In genomic region chr22:42856865-42857704, GRCh38 we compare ENCODE assay signal across 8 cellular contexts. TPM values are rescaled to one million over a fixed set of nuclear protein-coding genes. Genes with fewer than 3 reads are reported as not detected.
DNase-seq lines count a peak whose midpoint lies in the region; ATAC-seq, FAIRE-seq and TF ChIP-seq lines count a peak whose summit lies in the region.

Gene ARFGAP3, minus strand, starts transcription at chr22:42857273. Its CDS starts 91 bp downstream, at chr22:42857182.

- peak; percentile 88 for ATAC-seq in GM19035 (IDR thresholded peaks at IDR 0.05; ENCODE audit: unreplicated experiment)
- peak; percentile 81 for ATAC-seq in HG03354 (IDR thresholded peaks at IDR 0.05; ENCODE audit: poor library complexity, severe bottlenecking, unreplicated experiment)

- H3K9me3 ChIP-seq in keratinocyte (ENCODE audit: control insufficient read depth, low read depth, low read length) = no peaks in the 10 kb centered on the region

- H3K27ac ChIP-seq in keratinocyte (ENCODE audit: control insufficient read depth, insufficient read depth, low read length) = peak within 1 kb of the TSS; percentile 87

- DNase-seq in AG09319 (ENCODE audit: extremely low read depth, low read depth) (peak; percentile 83), NCI-H510A (lab: John Stamatoyannopoulos, UW) (peak; percentile 61), cerebellar nuclear complex (lab: John Stamatoyannopoulos, UW) (peak; percentile 47 to 60), keratinocyte (ENCODE audit: low read depth, low spot score) (peak; percentile 67)
- DNase-seq in activated CD4-positive, alpha-beta T cell treated with anti-CD3 and anti-CD28 coated beads for 1 hour = peak; percentile 94
- peak; percentile 88 to 93 (median 92) for DNase-seq in stimulated activated CD4-positive, alpha-beta T cell treated with anti-CD3 and anti-CD28 coated beads, Interleukin-12 subunit alpha, Interleukin-12 subunit beta, amount 100 ng/mL, for 48 hours (ENCODE audit: low read depth in 2 of 3, low spot score in 1 of 3)

- FAIRE-seq in keratinocyte (lab: Jason Lieb, UNC) = no peak

- peak within 1 kb of the TSS; percentile 95 for H3K9ac ChIP-seq in keratinocyte (ENCODE audit: control insufficient read depth, extremely low read depth, insufficient read depth, low read length)

- H3K4me3 ChIP-seq in keratinocyte (ENCODE audit: control insufficient read depth in 2 of 3, extremely low read depth in 1 of 3, insufficient read depth in 2 of 3, low read depth in 1 of 3, low read length in 3 of 3) = peak within 1 kb of the TSS; percentile 82 to 95 (median 92)

- peaks cover 5% of the 10 kb centered on the region for H3K4me1 ChIP-seq in keratinocyte (ENCODE audit: control insufficient read depth, extremely low read depth, insufficient read depth, low read length)

- TF ChIP-seq CTCF in AG09319 (IDR thresholded peaks at IDR 0.05; ENCODE audit: low read depth, low read length) (no peak), keratinocyte (optimal IDR thresholded peaks at IDR 0.05 in 1 of 3, IDR thresholded peaks at IDR 0.05 in 1 of 3, conservative IDR thresholded peaks at IDR 0.05 in 1 of 3; ENCODE audit: extremely low read depth in 1 of 3, insufficient read depth in 2 of 3, low read length in 3 of 3) (no peak)

- H3K27me3 ChIP-seq in keratinocyte (ENCODE audit: control insufficient read depth, extremely low read depth, insufficient read depth, low read length) = no peaks in the 10 kb centered on the region

- no peaks in the 10 kb centered on the region for H3K9me1 ChIP-seq in keratinocyte (ENCODE audit: control insufficient read depth, extremely low read depth, insufficient read depth, low read length)

- H2AFZ ChIP-seq in keratinocyte (ENCODE audit: control insufficient read depth, low read length) = peak within 1 kb of the TSS; percentile 80

- H3K79me2 ChIP-seq in keratinocyte (ENCODE audit: control insufficient read depth, insufficient read depth, low read length) = peaks cover 32% of the 10 kb centered on the region

- dilution Hi-C loops in keratinocyte (cut with MboI; ENCODE audit: extremely low pct_ligation_motif_present, low sequenced_read_pairs) = no loop called here

- H3K36me3 ChIP-seq in keratinocyte (ENCODE audit: control insufficient read depth in 2 of 2, extremely low read depth in 1 of 2, insufficient read depth in 2 of 2, low read length in 2 of 2) = peaks cover 2 to 3% of the 10 kb centered on the region in 2 experiments

- no peaks in the 10 kb centered on the region for H4K20me1 ChIP-seq in keratinocyte (ENCODE audit: control insufficient read depth, extremely low read depth, insufficient read depth, low read length)

- H3K4me2 ChIP-seq in keratinocyte (ENCODE audit: control insufficient read depth, extremely low read depth, insufficient read depth, low read depth, low read length) = peak within 1 kb of the TSS; percentile 93

RNA-seq across cellular contexts. Expression of gene ARFGAP3, which starts in this region (rescaled TPM):
- polyA plus RNA-seq in keratinocyte = 24.7 to 36.1 TPM (median 28.3 TPM) in 3 replicates
- polyA plus RNA-seq in keratinocyte (2011; ENCODE audit: low read depth) = 64.4 TPM
- polyA plus RNA-seq in keratinocyte (2011; cell fraction: cytosol; rRNA removed) = 21.7 and 29.3 TPM in 2 replicates
- 28.2 and 34.4 TPM in 2 replicates for polyA plus RNA-seq in keratinocyte (2011; cell fraction: nucleus; rRNA removed)
- 24.3 and 29.7 TPM in 2 replicates for polyA plus RNA-seq in keratinocyte (2012; ENCODE audit: low replicate concordance)
- polyA minus RNA-seq in keratinocyte = 13.4 to 26.9 TPM (median 24.5 TPM) in 3 replicates
- polyA minus RNA-seq in keratinocyte (2011; cell fraction: cytosol; rRNA and poly(A)+ RNA removed) = 25.3 TPM
- polyA minus RNA-seq in keratinocyte (2011; cell fraction: nucleus; rRNA and poly(A)+ RNA removed) = 11.1 and 20.1 TPM in 2 replicates

Comparison
In these comparisons a context has a peak if more than half of its experiments do, and no peak if none do; other contexts are left out.
1. Peak in every context shown above with its lines: DNase-seq, ATAC-seq, H3K4me3 ChIP-seq and H3K27ac ChIP-seq.